ENCODE assay signal across 17 cellular contexts in the genomic region with DNA sequence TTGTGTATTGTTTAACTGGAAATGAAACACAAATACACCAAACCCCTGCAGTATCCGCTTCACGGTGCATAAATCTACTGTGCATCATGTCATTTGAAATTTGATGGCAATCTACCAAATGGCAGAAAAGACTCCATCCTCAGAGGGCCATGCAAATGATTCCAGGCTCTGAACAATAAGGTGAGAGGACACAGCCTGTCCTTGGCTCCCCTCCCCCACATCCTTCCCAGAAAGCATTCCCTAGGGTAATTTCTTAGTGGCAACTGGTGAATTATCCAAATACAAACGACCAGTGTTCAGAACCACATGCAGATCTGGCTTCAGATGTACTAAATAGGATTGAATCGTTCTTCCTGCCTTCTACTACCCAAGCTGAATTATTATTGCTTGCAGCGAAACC.
A peak's percentile ranks its signal among the peaks of the same experiment; 100 is the strongest.
DNase-seq lines count a peak whose midpoint lies in the region; ATAC-seq and TF ChIP-seq lines count a peak whose summit lies in the region.
"Had no signal": no experiment of that assay in that cellular context is flagged by ENCODE, and none has a peak within 500 bp of the region (broad histone marks: within the 10 kb centered on the region; RNA-seq: fewer than 3 reads in every experiment).

No MANE protein-coding gene starts in this region.

- TF ChIP-seq CTCF in spleen (IDR thresholded peaks at IDR 0.05 in 8 of 11, conservative IDR thresholded peaks at IDR 0.05 in 3 of 11) = no peak

- H3K27ac ChIP-seq in iPS-18a (ENCODE audit: low read length) (peak overlapping the region; percentile 70), spleen (no peak overlapping the region)
- H3K27ac ChIP-seq: left lung, PC-9 had no signal

- peak; percentile 83 for DNase-seq in COR-L47 (lab: John Stamatoyannopoulos, UW)
- DNase-seq in NCI-H1092 (lab: John Stamatoyannopoulos, UW) = peak; percentile 70
- DNase-seq in NCI-H748 treated with DMSO at 0.1 percent for 48 hours (lab: John Stamatoyannopoulos, UW) = peak; percentile 96
- DNase-seq in spleen = no peak
- no peak for DNase-seq in amygdala (lab: John Stamatoyannopoulos, UW)
- no peak for DNase-seq in NCI-H1694 (lab: John Stamatoyannopoulos, UW)
- DNase-seq: activated naive CD8-positive, alpha-beta T cell treated with anti-CD3 and anti-CD28 coated beads, Interleukin-2, amount 10 ng/mL, durations not matched to agents 7 days and 5 days; activated T-cell treated with anti-CD3 and anti-CD28 coated beads for 4 hours; GF-D8; left lung; naive thymus-derived CD4-positive, alpha-beta T cell; NCI-H1048; PC-9; stimulated activated CD4-positive, alpha-beta T cell treated with anti-CD3 and anti-CD28 coated beads, Interleukin-4, amount 100 ng/mL, for 1 hour had no signal

- ATAC-seq in HG03469 (IDR thresholded peaks at IDR 0.05; ENCODE audit: unreplicated experiment) = no peak
- ATAC-seq: HCT116; naive thymus-derived CD4-positive, alpha-beta T cell had no signal

- peak overlapping the region; percentile 43 for H3K4me3 ChIP-seq in iPS-18a (ENCODE audit: low read length)
- no peak overlapping the region for H3K4me3 ChIP-seq in spleen
- H3K4me3 ChIP-seq: left lung, PC-9 had no signal

- H3K27me3 ChIP-seq in iPS-18a (ENCODE audit: control insufficient read depth, insufficient read depth, low read length) (no peaks in the 10 kb centered on the region), spleen (replicated peaks in 1 of 7) (peaks cover 0 to 5% (median 0%) of the 10 kb centered on the region in 7 donors)
- H3K27me3 ChIP-seq: left lung had no signal

- no peaks in the 10 kb centered on the region for H3K9me3 ChIP-seq in iPS-18a (ENCODE audit: control insufficient read depth, low read depth, low read length)
- H3K9me3 ChIP-seq in spleen = peaks cover 0 to 9% (median 0%) of the 10 kb centered on the region in 8 donors

- intact Hi-C loops in spleen (cut with DNase I; ENCODE audit: low total_unique reads) = no loop called here

- no peak overlapping the region for H3K9ac ChIP-seq in iPS-18a (ENCODE audit: low read length)

- peaks cover 27% of the 10 kb centered on the region for H3K4me1 ChIP-seq in iPS-18a (ENCODE audit: control insufficient read depth, low read depth, low read length)
- no peaks in the 10 kb centered on the region for H3K4me1 ChIP-seq in spleen
- H3K4me1 ChIP-seq: left lung had no signal

- no peak for TF ChIP-seq POLR2A in spleen (IDR thresholded peaks at IDR 0.05)

- H3K36me3 ChIP-seq in iPS-18a (ENCODE audit: control insufficient read depth, low read depth, low read length) (peaks cover 5% of the 10 kb centered on the region), spleen (no peaks in the 10 kb centered on the region)
- H3K36me3 ChIP-seq: left lung had no signal

- 52 to 58% (median 53%) methylated on average over 5 of the region's 5 CpGs for WGBS in spleen, 5 donors

Comparison
In these comparisons a context has a peak if more than half of its experiments do, and no peak if none do; other contexts are left out.
1. DNase-seq: peak in COR-L47 (single experiment), NCI-H1092 (single experiment) and NCI-H748 treated with DMSO at 0.1 percent for 48 hours (single experiment); none in spleen (single experiment), amygdala (0 of 56) and NCI-H1694 (single experiment).